In the genomic region with DNA sequence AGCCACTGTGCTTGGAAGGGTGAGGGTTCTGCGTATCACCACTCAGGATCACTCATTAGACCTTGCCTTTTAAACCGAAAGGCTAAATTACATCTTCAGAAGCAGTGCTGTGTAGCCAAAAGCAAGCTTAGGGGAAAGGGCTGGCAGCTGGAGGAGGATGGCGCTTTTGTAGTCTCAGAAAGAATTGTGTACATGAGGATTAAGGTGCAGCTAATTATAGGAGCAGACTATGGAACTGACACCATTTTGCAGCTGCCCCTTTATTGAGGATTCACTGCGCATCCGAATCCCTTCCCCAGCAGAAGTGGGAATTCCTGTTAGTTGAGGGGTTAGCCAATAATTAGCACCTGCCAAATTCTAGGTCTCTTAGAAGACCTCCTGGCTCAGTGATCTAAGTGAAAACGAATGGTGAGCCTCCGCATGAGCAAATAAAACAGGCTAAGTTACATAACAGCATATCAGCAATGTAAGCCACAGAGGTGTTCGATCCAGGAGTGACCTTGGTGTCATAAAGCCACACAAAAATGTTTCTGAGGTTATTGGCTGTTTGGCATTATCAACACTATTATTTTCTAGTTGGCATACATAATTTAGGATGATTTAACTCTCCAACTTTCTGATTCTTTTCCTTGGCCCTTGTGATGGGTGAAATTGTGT, we compare ENCODE assay signal across 19 cellular contexts. TPM values are rescaled to one million over a fixed set of nuclear protein-coding genes. Genes with fewer than 3 reads are reported as not detected.
DNase-seq lines count a peak whose midpoint lies in the region; ATAC-seq, FAIRE-seq and TF ChIP-seq lines count a peak whose summit lies in the region.
"Had no signal": no experiment of that assay in that cellular context is flagged by ENCODE, and none has a peak within 500 bp of the region (broad histone marks: within the 10 kb centered on the region; RNA-seq: fewer than 3 reads in every experiment).

No MANE protein-coding gene starts in this region.

- H3K79me2 ChIP-seq in keratinocyte (ENCODE audit: control insufficient read depth, insufficient read depth, low read length), result no peaks in the 10 kb centered on the region

- H4K20me1 ChIP-seq in keratinocyte (ENCODE audit: control insufficient read depth, extremely low read depth, insufficient read depth, low read length), result no peaks in the 10 kb centered on the region

- H3K4me2 ChIP-seq in keratinocyte (ENCODE audit: control insufficient read depth, extremely low read depth, insufficient read depth, low read depth, low read length), result no peak overlapping the region

- no peak for TF ChIP-seq CTCF in keratinocyte (optimal IDR thresholded peaks at IDR 0.05 in 1 of 3, IDR thresholded peaks at IDR 0.05 in 1 of 3, conservative IDR thresholded peaks at IDR 0.05 in 1 of 3; ENCODE audit: extremely low read depth in 1 of 3, insufficient read depth in 2 of 3, low read length in 3 of 3)

- peak; percentile 94 for DNase-seq in NCI-H1092 (lab: John Stamatoyannopoulos, UW)
- DNase-seq in NCI-H2029 (lab: John Stamatoyannopoulos, UW), result peak; percentile 62
- peak; percentile 94 to 99 for DNase-seq in NCI-H524 (lab: John Stamatoyannopoulos, UW)
- DNase-seq in keratinocyte (ENCODE audit: low read depth, low spot score), result no peak
- no peak for DNase-seq in H4 (ENCODE audit: low spot score)
- DNase-seq in NOMO-1 treated with DMSO at 0.1 percent for 48 hours (lab: John Stamatoyannopoulos, UW; ENCODE audit: unreplicated experiment), result no peak
- DNase-seq: activated CD4-positive, alpha-beta T cell treated with anti-CD3 and anti-CD28 coated beads for 48 hours; adrenal gland; CD8-positive, alpha-beta T cell; dermis blood vessel endothelial cell; EL; H9; posterior cingulate gyrus; stimulated activated CD4-positive, alpha-beta T cell treated with anti-CD3 and anti-CD28 coated beads, Interleukin-2, amount 100 ng/mL, for 24 hours; stimulated activated naive CD8-positive, alpha-beta T cell treated with anti-CD3 and anti-CD28 coated beads, Interleukin-15, Interleukin-2, amounts not matched to agents 100 U/mL and 50 U/mL, for 24 hours had no signal

- H3K27ac ChIP-seq in keratinocyte (ENCODE audit: control insufficient read depth, insufficient read depth, low read length), result no peak overlapping the region
- H3K27ac ChIP-seq: adrenal gland, tibial nerve had no signal

- ATAC-seq in activated CD4-positive, CD25-positive, alpha-beta regulatory T cell treated with anti-CD3 and anti-CD28 coated beads, Interleukin-2, amount 50 U/mL, for 24 hours, result no peak
- ATAC-seq: activated T-helper 17 cell treated with anti-CD3 and anti-CD28 coated beads, Interleukin-2, amount 50 U/mL, for 72 hours; CD8-positive, alpha-beta T cell; stimulated activated naive CD8-positive, alpha-beta T cell treated with anti-CD3 and anti-CD28 coated beads, Interleukin-15, Interleukin-2, amounts not matched to agents 100 U/mL and 50 U/mL, for 24 hours had no signal

- H3K4me1 ChIP-seq in keratinocyte (ENCODE audit: control insufficient read depth, extremely low read depth, insufficient read depth, low read length), result peaks cover 8% of the 10 kb centered on the region
- H3K4me1 ChIP-seq: adrenal gland had no signal

- FAIRE-seq in keratinocyte (lab: Jason Lieb, UNC), result peak; percentile 29
- FAIRE-seq: TTC549 had no signal

- no peaks in the 10 kb centered on the region for H3K9me3 ChIP-seq in keratinocyte (ENCODE audit: control insufficient read depth, low read depth, low read length)
- H3K9me3 ChIP-seq: adrenal gland, tibial nerve had no signal

- dilution Hi-C loops in keratinocyte (cut with MboI; ENCODE audit: extremely low pct_ligation_motif_present, low sequenced_read_pairs), result no loop called here

- no peaks in the 10 kb centered on the region for H3K9me1 ChIP-seq in keratinocyte (ENCODE audit: control insufficient read depth, extremely low read depth, insufficient read depth, low read length)

- no peaks in the 10 kb centered on the region for H3K27me3 ChIP-seq in keratinocyte (ENCODE audit: control insufficient read depth, extremely low read depth, insufficient read depth, low read length)
- H3K27me3 ChIP-seq: tibial nerve had no signal

- H3K9ac ChIP-seq in keratinocyte (ENCODE audit: control insufficient read depth, extremely low read depth, insufficient read depth, low read length), result no peak overlapping the region

- H2AFZ ChIP-seq in keratinocyte (ENCODE audit: control insufficient read depth, low read length), result no peak overlapping the region

- H3K4me3 ChIP-seq in keratinocyte (ENCODE audit: control insufficient read depth in 2 of 3, extremely low read depth in 1 of 3, insufficient read depth in 2 of 3, low read depth in 1 of 3, low read length in 3 of 3), result no peak overlapping the region
- H3K4me3 ChIP-seq: adrenal gland, tibial nerve had no signal

- no peaks in the 10 kb centered on the region for H3K36me3 ChIP-seq in keratinocyte (ENCODE audit: control insufficient read depth in 2 of 2, extremely low read depth in 1 of 2, insufficient read depth in 2 of 2, low read length in 2 of 2)
- H3K36me3 ChIP-seq: adrenal gland, tibial nerve had no signal

RNA-seq across cellular contexts. Expression of a gene that starts 42.6 kb away (rescaled TPM):
- polyA plus RNA-seq in keratinocyte, result 0.41 to 0.82 TPM (median 0.67 TPM) in 3 replicates
- polyA plus RNA-seq in keratinocyte (2011; ENCODE audit: low read depth), result 1.1 TPM
- polyA plus RNA-seq in keratinocyte (2011; cell fraction: cytosol; rRNA removed), result 0.09 and 0.15 TPM in 2 replicates
- polyA plus RNA-seq in keratinocyte (2011; cell fraction: nucleus; rRNA removed), result 1.2 TPM in 2 replicates
- polyA plus RNA-seq in keratinocyte (2012; ENCODE audit: low replicate concordance), result 0.23 and 0.62 TPM in 2 replicates
- polyA minus RNA-seq in keratinocyte, result 0.43 to 3.8 TPM (median 2.7 TPM) in 3 replicates
- polyA minus RNA-seq in keratinocyte (2011; cell fraction: cytosol; rRNA and poly(A)+ RNA removed), result not detected
- 0.42 and 1.3 TPM in 2 replicates for polyA minus RNA-seq in keratinocyte (2011; cell fraction: nucleus; rRNA and poly(A)+ RNA removed)
- 7.6 and 10.4 TPM in 2 replicates for total RNA-seq in H4 (2014; rRNA removed; shearing (Covaris generic))
- total RNA-seq: activated T-helper 17 cell treated with anti-CD3 and anti-CD28 coated beads, Interleukin-2, amount 50 U/mL, for 72 hours; CD8-positive, alpha-beta T cell had no signal

Comparison
In these comparisons a context has a peak if more than half of its experiments do, and no peak if none do; other contexts are left out.
1. DNase-seq: peak in NCI-H1092 (single experiment), NCI-H2029 (single experiment) and NCI-H524 (2 of 2); none in keratinocyte (single experiment), H4 (single experiment) and NOMO-1 treated with DMSO at 0.1 percent for 48 hours (single experiment).